In the genomic region with DNA sequence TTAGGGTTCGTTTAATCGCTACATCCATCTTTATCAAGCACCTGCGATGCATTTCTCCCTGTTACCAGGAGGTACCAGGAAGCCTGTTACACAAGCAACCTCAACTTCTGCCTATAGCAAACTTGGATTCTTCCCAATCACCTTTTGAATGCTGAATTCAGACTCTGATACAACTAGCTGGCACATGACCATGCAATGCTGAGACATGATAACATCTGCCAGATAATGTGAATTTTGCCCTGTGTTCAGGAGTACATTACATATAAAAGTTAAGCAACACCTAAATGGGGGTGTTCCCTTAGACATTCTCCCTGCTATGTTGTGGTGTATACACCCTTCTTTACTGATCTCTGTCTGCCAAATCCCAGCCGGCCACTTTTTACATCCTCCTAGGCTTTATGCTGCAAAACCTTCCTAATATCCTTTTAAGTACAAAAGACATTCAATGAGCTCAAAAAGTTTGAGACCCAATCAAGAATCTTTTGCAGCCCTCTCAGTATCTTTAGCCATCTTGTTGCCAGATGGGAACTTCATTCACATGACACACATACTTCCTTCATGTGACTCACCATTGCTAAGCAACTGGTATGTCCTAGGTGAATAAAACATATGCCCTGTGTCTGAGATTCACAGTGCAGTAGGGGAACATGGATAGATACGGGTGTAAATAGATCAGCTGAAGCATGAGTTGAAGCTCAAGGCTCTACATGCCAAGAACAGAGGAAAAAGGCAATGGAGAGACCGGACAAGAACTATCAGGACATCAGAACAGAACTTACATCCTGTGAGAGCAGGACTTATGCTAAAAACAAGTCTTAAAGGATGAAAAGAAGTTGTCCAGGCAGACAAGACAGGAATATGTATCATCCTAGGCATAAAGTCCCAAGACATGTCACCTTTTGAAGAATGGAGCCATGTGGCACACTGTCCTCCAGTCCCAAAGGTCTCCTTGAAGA, we compare ENCODE assay signal across 9 cellular contexts.
A peak's percentile ranks its signal among the peaks of the same experiment; 100 is the strongest.
DNase-seq lines count a peak whose midpoint lies in the region; ATAC-seq and TF ChIP-seq lines count a peak whose summit lies in the region.
"Had no signal": no experiment of that assay in that cellular context is flagged by ENCODE, and none has a peak within 500 bp of the region (broad histone marks: within the 10 kb centered on the region; RNA-seq: fewer than 3 reads in every experiment).

No MANE protein-coding gene starts in this region.

- no peak for TF ChIP-seq CTCF in Calu3 (IDR thresholded peaks at IDR 0.05; ENCODE audit: unreplicated experiment)
- TF ChIP-seq CTCF in GM10266 (IDR thresholded peaks at IDR 0.05; ENCODE audit: control insufficient read depth, insufficient read depth, low read depth, missing control alignments) = no peak

- intact Hi-C loops in Calu3 (cut with micrococcal nuclease; ENCODE audit: unreplicated experiment) = loop anchor here (1.0 to 2.0 kb wide), 4 partner anchors 60 to 265 kb away; partner anchors contain the start of gene LPIN3

- no peaks in the 10 kb centered on the region for H3K27me3 Mint-ChIP-seq in Calu3 (ENCODE audit: unreplicated experiment)

- peaks cover 19% of the 10 kb centered on the region for H3K4me1 Mint-ChIP-seq in Calu3 (ENCODE audit: low read depth, unreplicated experiment)

- H3K36me3 Mint-ChIP-seq in Calu3 (ENCODE audit: insufficient read depth, unreplicated experiment) = peaks cover 6% of the 10 kb centered on the region

- no peak for ATAC-seq in HG03139 (IDR thresholded peaks at IDR 0.05; ENCODE audit: unreplicated experiment)
- no peak for ATAC-seq in GM18502 (IDR thresholded peaks at IDR 0.05; ENCODE audit: poor library complexity, unreplicated experiment)
- no peak for ATAC-seq in GM19351 (IDR thresholded peaks at IDR 0.05; ENCODE audit: unreplicated experiment)

- BruUV-seq in Calu3 (replicated peaks; lab: Mats Ljungman, UMichigan) = no TSS peak

- in situ Hi-C loops in SK-MEL-5 (cut with HindIII; ENCODE audit: low pct_unique_long_range_greater_than_20kb, low sequenced_read_pairs) = no loop called here

- H3K4me3 Mint-ChIP-seq in Calu3 (ENCODE audit: low read depth, unreplicated experiment) = peak overlapping the region; percentile 35

- CTCF ChIA-PET in Calu3 (lab: Charles Lee) = interaction anchor here (0.5 to 2.9 kb wide), 9 partner anchors 8 to 339 kb away, joined by 3 to 21 read pairs (median 5); partner anchors contain the start of genes LPIN3 and ZHX3

- DNase-seq in Calu3 (no peak), SK-MEL-5 (ENCODE audit: low read depth, low spot score) (peak; percentile 47), fibroblast of the conjunctiva (ENCODE audit: low read depth) (peak; percentile 92), renal cortical epithelial cell (ENCODE audit: low read depth) (peak; percentile 87), GM10266 (ENCODE audit: extremely low spot score) (no peak)
- DNase-seq: SHP77 treated with DMSO at 0.1 percent for 48 hours had no signal

- H3K9me3 Mint-ChIP-seq in Calu3 (ENCODE audit: low read depth, unreplicated experiment) = no peaks in the 10 kb centered on the region

- H3K27ac Mint-ChIP-seq in Calu3 (ENCODE audit: unreplicated experiment) = peak overlapping the region; percentile 42

Comparison
In these comparisons a context has a peak if more than half of its experiments do, and no peak if none do; other contexts are left out.
1. DNase-seq: peak in SK-MEL-5 (single experiment), fibroblast of the conjunctiva (single experiment) and renal cortical epithelial cell (single experiment); none in Calu3 (single experiment) and GM10266 (single experiment).